8 cellular contexts compared by ENCODE assay signal in genomic region chr17:82963104-82963950, GRCh38.
A peak's percentile ranks its signal among the peaks of the same experiment; 100 is the strongest.
DNase-seq lines count a peak whose midpoint lies in the region; ATAC-seq and TF ChIP-seq lines count a peak whose summit lies in the region.

No MANE protein-coding gene starts in this region.

- H3K36me3 ChIP-seq in H7 (replicated peaks; ENCODE audit: control insufficient read depth, insufficient read depth, low read length) = no peaks in the 10 kb centered on the region

- H3K27me3 ChIP-seq in H7 (ENCODE audit: control insufficient read depth, insufficient read depth, low read length) = no peaks in the 10 kb centered on the region

- ATAC-seq in activated CD4-positive, CD25-positive, alpha-beta regulatory T cell treated with anti-CD3 and anti-CD28 coated beads, Interleukin-2, amount 50 U/mL, for 24 hours = no peak
- no peak for ATAC-seq in GM21447 (IDR thresholded peaks at IDR 0.05; ENCODE audit: unreplicated experiment)

- H3K4me3 ChIP-seq in AG09309 (ENCODE audit: control insufficient read depth, low read depth, low read length) (peak overlapping the region; percentile 40), H7 (ENCODE audit: insufficient read depth, low read depth, low read length) (peak overlapping the region; percentile 34), epithelial cell of proximal tubule (ENCODE audit: low read depth, low read length) (no peak overlapping the region)

- TF ChIP-seq CTCF in AG09309 (IDR thresholded peaks at IDR 0.05; ENCODE audit: control insufficient read depth, insufficient read depth, low read depth, low read length, missing control alignments) = peak; percentile 92
- TF ChIP-seq CTCF in VCaP (conservative IDR thresholded peaks at IDR 0.05) = peak; percentile 92
- peak; percentile 62 for TF ChIP-seq CTCF in epithelial cell of proximal tubule (conservative IDR thresholded peaks at IDR 0.05; ENCODE audit: low read depth, low read length)

- H3K27ac ChIP-seq in VCaP (peak overlapping the region; percentile 72), temporal lobe (ENCODE audit: low read depth, low read length) (peak overlapping the region; percentile 20)

- DNase-seq in AG09309 (ENCODE audit: low read depth) (peak; percentile 63), H7 (peak; percentile 94), epithelial cell of proximal tubule (ENCODE audit: low read depth) (no peak), medulla oblongata (ENCODE audit: extremely low spot score) (peak; percentile 73)
